Comparison of ENCODE assay signal across 13 cellular contexts in the genomic region with DNA sequence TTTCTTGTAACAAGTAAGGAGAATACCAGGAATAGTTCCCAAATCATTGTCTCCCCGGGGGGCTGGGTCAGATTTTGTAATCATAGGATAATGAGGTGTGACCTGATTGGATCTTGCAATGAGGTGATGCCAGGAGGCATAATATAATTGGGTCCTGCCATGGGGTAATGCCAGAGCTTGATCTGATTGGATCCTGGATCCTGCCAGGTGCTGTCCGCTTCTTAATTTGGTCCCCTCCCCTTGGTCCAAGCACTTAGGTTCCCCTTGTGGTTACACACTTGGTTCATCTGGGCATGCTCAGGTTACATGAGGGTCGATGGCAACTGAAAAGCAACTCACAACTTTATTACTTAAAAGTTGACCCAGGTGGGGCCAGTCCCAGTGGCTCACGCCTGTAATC. TPM values are rescaled to one million over a fixed set of nuclear protein-coding genes. Genes with fewer than 3 reads are reported as not detected.
DNase-seq lines count a peak whose midpoint lies in the region; ATAC-seq and TF ChIP-seq lines count a peak whose summit lies in the region.
"Had no signal": no experiment of that assay in that cellular context is flagged by ENCODE, and none has a peak within 500 bp of the region (broad histone marks: within the 10 kb centered on the region; RNA-seq: fewer than 3 reads in every experiment).

No MANE protein-coding gene starts in this region.

- CTCF ChIA-PET in CD8-positive, alpha-beta memory T cell (lab: Charles Lee), result no interaction called here

- no peak overlapping the region for H3K4me2 ChIP-seq in H9 (ENCODE audit: insufficient read depth, insufficient read length, low read length)

- no CpG with 5 or more reads among the region's 4 CpGs for WGBS in H9 (ENCODE audit: extremely low coverage, insufficient read length, low lambda C conversion rate)

- DNase-seq in H9 (peak; percentile 24), NCI-H2171 treated with DMSO at 0.1 percent for 48 hours (lab: John Stamatoyannopoulos, UW) (no peak), NCI-H526 treated with DMSO at 0.1 percent for 48 hours (lab: John Stamatoyannopoulos, UW) (no peak)
- DNase-seq in CD8-positive, alpha-beta memory T cell, result no peak
- DNase-seq: C1 segment of cervical spinal cord; CD4-positive, alpha-beta T cell; DMS153; DMS79 treated with DMSO at 0.1 percent for 48 hours; GDM1 had no signal

- H4K91ac ChIP-seq in H9 (ENCODE audit: insufficient read length, low read depth, low read length), result no peak overlapping the region

- H2AFZ ChIP-seq in H9 (ENCODE audit: low read length), result no peak overlapping the region

- no peaks in the 10 kb centered on the region for H3K27me3 ChIP-seq in H9 (ENCODE audit: insufficient read depth, low read length)
- no peaks in the 10 kb centered on the region for H3K27me3 ChIP-seq in layer of hippocampus (ENCODE audit: control insufficient read depth, insufficient read depth, low read length)
- no peaks in the 10 kb centered on the region for H3K27me3 ChIP-seq in CD8-positive, alpha-beta memory T cell (ENCODE audit: insufficient read depth, low read length, poor library complexity, severe bottlenecking)

- no peak overlapping the region for H3K18ac ChIP-seq in H9 (ENCODE audit: insufficient read length, low read depth, low read length)

- POLR2A ChIA-PET in CD8-positive, alpha-beta memory T cell (lab: Charles Lee), result no interaction called here

- H3K4me3 ChIP-seq in CD8-positive, alpha-beta memory T cell (ENCODE audit: low read length), result no peak overlapping the region

- H3K56ac ChIP-seq in H9 (ENCODE audit: insufficient read length, low read depth, low read length), result no peak overlapping the region

- no peak overlapping the region for H4K5ac ChIP-seq in H9 (ENCODE audit: insufficient read length, low read depth, low read length)

- H3K4me1 ChIP-seq in H9 (ENCODE audit: insufficient read depth, low read length), result no peaks in the 10 kb centered on the region
- peaks cover 29% of the 10 kb centered on the region for H3K4me1 ChIP-seq in CD8-positive, alpha-beta memory T cell (ENCODE audit: insufficient read depth, low read length)

- no peak overlapping the region for H4K8ac ChIP-seq in H9 (replicated peaks; ENCODE audit: insufficient read length, low read depth, low read length)

- no peak overlapping the region for H2BK5ac ChIP-seq in H9 (ENCODE audit: insufficient read length, low read length)

- no peak overlapping the region for H2AK5ac ChIP-seq in H9 (ENCODE audit: insufficient read length, low read length)

- H3K14ac ChIP-seq in H9 (ENCODE audit: insufficient read depth, low read length), result no peak overlapping the region

- H2BK15ac ChIP-seq in H9 (ENCODE audit: low read depth, low read length), result no peak overlapping the region

- no peak overlapping the region for H2BK12ac ChIP-seq in H9 (ENCODE audit: insufficient read length, low read depth, low read length)

- H3K79me1 ChIP-seq in H9 (ENCODE audit: insufficient read depth, low read depth, low read length, poor library complexity, severe bottlenecking), result no peaks in the 10 kb centered on the region

- ATAC-seq in GM21619 (IDR thresholded peaks at IDR 0.05; ENCODE audit: unreplicated experiment), result no peak

- H3K23me2 ChIP-seq in H9 (ENCODE audit: insufficient read length, low read depth, low read length, poor library complexity, severe bottlenecking), result no peaks in the 10 kb centered on the region

- no peak overlapping the region for H3K4me3 Mint-ChIP-seq in H9
- no peak overlapping the region for H3K4me3 Mint-ChIP-seq in CD8-positive, alpha-beta memory T cell
- H3K4me3 Mint-ChIP-seq: B cell; CD4-positive, alpha-beta T cell had no signal

- H2BK120ac ChIP-seq in H9 (ENCODE audit: low read depth, low read length, poor library complexity, severe bottlenecking), result no peak overlapping the region

- H3K4me1 Mint-ChIP-seq in H9, result peaks cover 0 to 3% of the 10 kb centered on the region in 2 experiments; a peak in 1 of 4 replicates
- H3K4me1 Mint-ChIP-seq in CD8-positive, alpha-beta memory T cell, result peaks cover 17 to 21% (median 20%) of the 10 kb centered on the region in 3 donors

- no peaks in the 10 kb centered on the region for H3K36me3 Mint-ChIP-seq in H9 (ENCODE audit: insufficient read depth in 1 of 3, low read depth in 3 of 3)
- H3K36me3 Mint-ChIP-seq in CD8-positive, alpha-beta memory T cell, result no peaks in the 10 kb centered on the region

- no peak overlapping the region for H3K9ac ChIP-seq in H9 (ENCODE audit: extremely low read depth, insufficient read length, low read length)

- no peak overlapping the region for H3K23ac ChIP-seq in H9 (ENCODE audit: insufficient read length, low read depth, low read length)

- no peaks in the 10 kb centered on the region; the same call in 1 of the 2 replicates for H3K27me3 Mint-ChIP-seq in H9 (ENCODE audit: low read depth)
- H3K27me3 Mint-ChIP-seq in CD8-positive, alpha-beta memory T cell, result peaks cover 1 to 7% of the 10 kb centered on the region in 2 donors
- H3K27me3 Mint-ChIP-seq: B cell; CD4-positive, alpha-beta T cell had no signal

- H3K27ac ChIP-seq in H9 (ENCODE audit: insufficient read length, low read depth, low read length), result no peak overlapping the region
- peak overlapping the region; percentile 61 for H3K27ac ChIP-seq in cingulate gyrus (ENCODE audit: low read depth, low read length)
- H3K27ac ChIP-seq in layer of hippocampus (ENCODE audit: low read depth, low read length), result peak overlapping the region; percentile 88
- H3K27ac ChIP-seq in CD8-positive, alpha-beta memory T cell (ENCODE audit: low read depth, low read length), result no peak overlapping the region

- H3K9me3 ChIP-seq in H9 (ENCODE audit: control insufficient read depth, low read depth, low read length), result no peaks in the 10 kb centered on the region
- no peaks in the 10 kb centered on the region for H3K9me3 ChIP-seq in CD8-positive, alpha-beta memory T cell (ENCODE audit: low read length)

- H4K20me1 ChIP-seq in H9 (ENCODE audit: control insufficient read depth, insufficient read depth, insufficient read length), result no peaks in the 10 kb centered on the region

- no peak overlapping the region for H2BK20ac ChIP-seq in H9 (ENCODE audit: low read depth, low read length, poor library complexity, severe bottlenecking)

- H3K4ac ChIP-seq in H9 (ENCODE audit: low read depth, low read length), result no peak overlapping the region

- no peaks in the 10 kb centered on the region for H3K79me2 ChIP-seq in H9 (ENCODE audit: insufficient read depth, low read length)

- H3K9me3 Mint-ChIP-seq in H9, result peaks cover 0 to 3% of the 10 kb centered on the region in 2 experiments; a peak in 1 of 5 replicates
- H3K9me3 Mint-ChIP-seq in CD8-positive, alpha-beta memory T cell, result no peaks in the 10 kb centered on the region
- H3K9me3 Mint-ChIP-seq: CD4-positive, alpha-beta T cell had no signal

- no peak for TF ChIP-seq CTCF in H9 (conservative IDR thresholded peaks at IDR 0.05)

- no peaks in the 10 kb centered on the region for H3K36me3 ChIP-seq in CD8-positive, alpha-beta memory T cell (ENCODE audit: insufficient read depth, low read length)

- H3K27ac Mint-ChIP-seq in H9, result no peak overlapping the region; a peak in 1 of 7 replicates
- H3K27ac Mint-ChIP-seq in CD8-positive, alpha-beta memory T cell, result no peak overlapping the region
- H3K27ac Mint-ChIP-seq: B cell; CD4-positive, alpha-beta T cell had no signal

- H3T11ph ChIP-seq in H9 (ENCODE audit: low read length), result no peak overlapping the region

RNA-seq across cellular contexts. Expression of a gene that starts 20.1 kb away (rescaled TPM):
- 2.0 and 2.7 TPM in 2 replicates for total RNA-seq in H9 (2021)
- total RNA-seq in CD8-positive, alpha-beta memory T cell, result 1 to 10 TPM; 5.3 to 6.3 TPM
- polyA plus RNA-seq in CD8-positive, alpha-beta memory T cell, result 0.75 TPM

RNA-seq across cellular contexts. Expression of a gene that starts 39.4 kb away (rescaled TPM):
- 1,099 and 1,116 TPM in 2 replicates for total RNA-seq in H9 (2021)
- total RNA-seq in CD8-positive, alpha-beta memory T cell, result 1,000 to 10,000 TPM; 1,206 to 1,216 TPM
- polyA plus RNA-seq in CD8-positive, alpha-beta memory T cell, result 6,715 TPM

Comparison
In these comparisons a context has a peak if more than half of its experiments do, and no peak if none do; other contexts are left out.
1. H3K27ac ChIP-seq: peak in cingulate gyrus (single experiment) and layer of hippocampus (single experiment); none in H9 (single experiment) and CD8-positive, alpha-beta memory T cell (single experiment).